Comparison of ENCODE assay signal across 19 cellular contexts in the genomic region with DNA sequence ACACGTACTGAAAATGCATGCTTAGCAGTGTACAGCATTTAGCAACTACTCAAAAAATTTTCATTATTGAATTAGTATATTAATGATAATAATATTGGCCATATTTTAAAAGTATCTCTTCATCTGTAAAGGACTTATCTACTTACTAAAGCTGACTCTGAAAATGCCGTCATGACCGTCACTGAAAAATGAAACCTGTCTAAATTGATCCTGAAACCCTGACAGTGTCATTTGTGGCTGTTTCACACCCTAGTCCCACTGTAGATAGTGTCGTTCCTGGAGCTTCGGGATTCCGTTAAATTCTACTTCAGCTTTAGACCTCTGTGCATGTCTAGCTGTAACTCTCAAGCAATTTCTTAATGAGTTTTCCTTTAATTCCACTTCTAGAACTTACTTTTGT. TPM values are rescaled to one million over a fixed set of nuclear protein-coding genes. Genes with fewer than 3 reads are reported as not detected.
DNase-seq lines count a peak whose midpoint lies in the region; ATAC-seq and TF ChIP-seq lines count a peak whose summit lies in the region.
"Had no signal": no experiment of that assay in that cellular context is flagged by ENCODE, and none has a peak within 500 bp of the region (broad histone marks: within the 10 kb centered on the region; RNA-seq: fewer than 3 reads in every experiment).

No MANE protein-coding gene starts in this region.

- no peaks in the 10 kb centered on the region for H3K9me3 ChIP-seq in suprapubic skin
- H3K9me3 ChIP-seq: ovary, Peyer's patch, thyroid gland had no signal

- TF ChIP-seq POLR2A in suprapubic skin (IDR thresholded peaks at IDR 0.05): no peak

- H3K27me3 Mint-ChIP-seq in activated CD4-positive, alpha-beta memory T cell treated with anti-CD3 and anti-CD28 coated beads, Interleukin-2, amount 10 ng/mL, durations not matched to agents 7 days and 5 days: no peaks in the 10 kb centered on the region
- H3K27me3 Mint-ChIP-seq: activated CD8-positive, alpha-beta T cell treated with anti-CD3 and anti-CD28 coated beads for 36 hours had no signal

- H3K4me3 Mint-ChIP-seq in activated CD4-positive, alpha-beta memory T cell treated with anti-CD3 and anti-CD28 coated beads, Interleukin-2, amount 10 ng/mL, durations not matched to agents 7 days and 5 days: peak overlapping the region; percentile 12
- H3K4me3 Mint-ChIP-seq: activated CD8-positive, alpha-beta T cell treated with anti-CD3 and anti-CD28 coated beads for 36 hours had no signal

- no peak overlapping the region for H3K4me3 ChIP-seq in suprapubic skin
- H3K4me3 ChIP-seq: ovary, Peyer's patch, thyroid gland had no signal

- no peak for TF ChIP-seq CTCF in suprapubic skin (IDR thresholded peaks at IDR 0.05)

- H3K27me3 ChIP-seq in suprapubic skin: no peaks in the 10 kb centered on the region
- H3K27me3 ChIP-seq: ovary, Peyer's patch, thyroid gland had no signal

- H3K9me3 Mint-ChIP-seq in activated CD4-positive, alpha-beta memory T cell treated with anti-CD3 and anti-CD28 coated beads, Interleukin-2, amount 10 ng/mL, durations not matched to agents 7 days and 5 days: no peaks in the 10 kb centered on the region

- no peak for DNase-seq in activated CD4-positive, alpha-beta memory T cell treated with anti-CD3 and anti-CD28 coated beads, Interleukin-2, amount 10 ng/mL, durations not matched to agents 7 days and 5 days
- DNase-seq in suprapubic skin (ENCODE audit: low spot score in 2 of 2) (no peak), NCI-H187 treated with DMSO at 0.1 percent for 48 hours (lab: John Stamatoyannopoulos, UW) (no peak), GM19238 (ENCODE audit: insufficient read length, low spot score) (no peak)
- DNase-seq: activated CD8-positive, alpha-beta T cell treated with anti-CD3 and anti-CD28 coated beads for 36 hours; activated effector memory CD4-positive, alpha-beta T cell treated with Interleukin-2 at 50 U/mL for 16 hours; amygdala; cerebellar nuclear complex; foreskin fibroblast; GF-D8; NCI-H2029; NCI-H69; ovary; Peyer's patch; thyroid gland had no signal

- CTCF ChIA-PET in activated CD4-positive, alpha-beta memory T cell treated with anti-CD3 and anti-CD28 coated beads, Interleukin-2, amount 10 ng/mL, durations not matched to agents 7 days and 5 days (lab: Charles Lee): interaction anchor here (1.0 to 2.7 kb wide), 4 partner anchors 22 to 344 kb away, joined by 3 to 8 read pairs (median 4); no protein-coding TSS in a partner anchor

- no peak overlapping the region for H3K27ac ChIP-seq in suprapubic skin
- H3K27ac ChIP-seq: ovary, Peyer's patch, thyroid gland had no signal

- no peak overlapping the region for H3K27ac Mint-ChIP-seq in activated CD4-positive, alpha-beta memory T cell treated with anti-CD3 and anti-CD28 coated beads, Interleukin-2, amount 10 ng/mL, durations not matched to agents 7 days and 5 days
- H3K27ac Mint-ChIP-seq: activated CD8-positive, alpha-beta T cell treated with anti-CD3 and anti-CD28 coated beads for 36 hours had no signal

- 89% methylated on average over 6 of the region's 6 CpGs for WGBS in suprapubic skin

- ATAC-seq in GM18870 (IDR thresholded peaks at IDR 0.05; ENCODE audit: unreplicated experiment) (peak; percentile 65), GM21447 (IDR thresholded peaks at IDR 0.05; ENCODE audit: unreplicated experiment) (peak; percentile 77), HG03095 (IDR thresholded peaks at IDR 0.05; ENCODE audit: unreplicated experiment) (peak; percentile 86)
- ATAC-seq: activated CD8-positive, alpha-beta T cell treated with anti-CD3 and anti-CD28 coated beads for 36 hours; left lobe of liver had no signal

- no peaks in the 10 kb centered on the region for H3K4me1 ChIP-seq in suprapubic skin
- H3K4me1 ChIP-seq: thyroid gland had no signal

- peaks cover 38% of the 10 kb centered on the region for H3K4me1 Mint-ChIP-seq in activated CD4-positive, alpha-beta memory T cell treated with anti-CD3 and anti-CD28 coated beads, Interleukin-2, amount 10 ng/mL, durations not matched to agents 7 days and 5 days

- no peak for TF ChIP-seq EP300 in suprapubic skin (IDR thresholded peaks at IDR 0.05)

- POLR2A ChIA-PET in activated CD4-positive, alpha-beta memory T cell treated with anti-CD3 and anti-CD28 coated beads, Interleukin-2, amount 10 ng/mL, durations not matched to agents 7 days and 5 days (lab: Charles Lee): interaction anchor here (1.8 to 2.1 kb wide), 2 partner anchors 22 to 37 kb away, joined by 10 to 11 read pairs; a partner anchor contains a TSS

- H3K36me3 Mint-ChIP-seq in activated CD4-positive, alpha-beta memory T cell treated with anti-CD3 and anti-CD28 coated beads, Interleukin-2, amount 10 ng/mL, durations not matched to agents 7 days and 5 days (ENCODE audit: low read depth): no peaks in the 10 kb centered on the region

- H3K36me3 ChIP-seq in suprapubic skin: no peaks in the 10 kb centered on the region
- H3K36me3 ChIP-seq: ovary, Peyer's patch, thyroid gland had no signal

RNA-seq across cellular contexts. Expression of a gene that starts 35.8 kb away (rescaled TPM):
- 10 to 100 TPM; 87.7 to 88.4 TPM for total RNA-seq in activated CD4-positive, alpha-beta memory T cell treated with anti-CD3 and anti-CD28 coated beads, Interleukin-2, amount 10 ng/mL, durations not matched to agents 7 days and 5 days
- total RNA-seq in suprapubic skin: 10 to 100 TPM in 1 of 4 donors, 1 to 10 TPM in 3; 6.8 to 22.4 (median 8.2) TPM
